8 cellular contexts compared by ENCODE assay signal in the genomic region with DNA sequence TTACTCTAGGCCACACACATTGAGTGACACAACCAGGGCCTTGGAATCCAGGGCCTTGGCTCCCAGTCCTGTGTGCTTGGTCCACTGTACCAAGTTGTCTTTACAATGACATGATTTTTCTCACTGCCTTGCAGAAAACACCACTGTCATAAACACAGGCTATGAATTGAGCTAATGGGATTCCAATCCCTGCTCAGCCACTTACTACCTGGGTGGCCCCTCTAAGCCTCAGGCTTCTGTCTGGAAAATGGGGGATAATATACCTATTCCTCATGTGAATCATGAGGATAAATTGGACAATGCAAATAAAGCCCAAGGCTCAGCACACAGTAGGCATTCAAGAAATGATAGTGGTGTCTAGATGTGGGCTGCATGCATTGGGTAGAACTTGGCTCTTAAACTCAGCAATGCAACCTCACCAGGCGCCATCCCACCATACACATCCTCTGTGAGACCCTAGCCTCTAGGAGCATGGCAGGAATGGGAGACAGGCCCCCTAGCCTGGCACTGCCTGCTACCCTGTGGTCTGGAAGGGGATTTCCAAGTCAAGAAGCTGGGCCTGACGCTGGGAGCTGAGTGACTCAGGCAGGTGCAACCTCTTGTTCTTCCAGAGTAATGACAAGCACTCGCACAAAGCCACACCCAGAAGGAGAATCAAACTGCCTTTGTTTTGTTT. TPM values are rescaled to one million over a fixed set of nuclear protein-coding genes. Genes with fewer than 3 reads are reported as not detected.
DNase-seq lines count a peak whose midpoint lies in the region; ATAC-seq and FAIRE-seq lines count a peak whose summit lies in the region.

No MANE protein-coding gene starts in this region.

- DNase-seq in NCI-H1436 (lab: John Stamatoyannopoulos, UW) (peak; percentile 10), NCI-H1436 treated with DMSO at 0.1 percent for 48 hours (lab: John Stamatoyannopoulos, UW) (no peak), HTR-8/SVneo (ENCODE audit: insufficient read length, low spot score) (no peak), NCI-H526 (lab: John Stamatoyannopoulos, UW) (no peak), germinal center (ENCODE audit: low spot score) (no peak)
- DNase-seq in activated CD4-positive, alpha-beta T cell treated with anti-CD3 and anti-CD28 coated beads for 4 hours, result peak; percentile 75 to 76
- peak; percentile 46 to 54 (median 48) for DNase-seq in stimulated activated CD4-positive, alpha-beta T cell treated with anti-CD3 and anti-CD28 coated beads, TNF-alpha, amount 100 ng/mL, for 1 hour (ENCODE audit: low read depth in 3 of 3, low spot score in 1 of 3)

- FAIRE-seq in HTR-8/SVneo (lab: Jason Lieb, UNC), result no peak

- ATAC-seq in esophagus mucosa, result peak; percentile 77

RNA-seq across cellular contexts. Expression of gene TNIP1, which starts 2.3 kb away (rescaled TPM):
- total RNA-seq in esophagus mucosa, result 71.5 TPM

Comparison
In these comparisons a context has a peak if more than half of its experiments do, and no peak if none do; other contexts are left out.
1. DNase-seq: peak in NCI-H1436 (single experiment), activated CD4-positive, alpha-beta T cell treated with anti-CD3 and anti-CD28 coated beads for 4 hours (2 of 2) and stimulated activated CD4-positive, alpha-beta T cell treated with anti-CD3 and anti-CD28 coated beads, TNF-alpha, amount 100 ng/mL, for 1 hour (3 of 3); none in NCI-H1436 treated with DMSO at 0.1 percent for 48 hours (single experiment), HTR-8/SVneo (single experiment), NCI-H526 (0 of 2) and germinal center (single experiment).